Comparison of ENCODE assay signal across 20 cellular contexts in genomic region chr2:16862474-16862873, GRCh38.
"Had no signal": no experiment of that assay in that cellular context is flagged by ENCODE, and none has a peak within 500 bp of the region (broad histone marks: within the 10 kb centered on the region; RNA-seq: fewer than 3 reads in every experiment).

No MANE protein-coding gene starts in this region.

- H3K4me3 Mint-ChIP-seq: activated naive CD4-positive, alpha-beta T cell treated with anti-CD3 and anti-CD28 coated beads, Interleukin-2, amount 50 U/mL, for 24 hours; activated T-cell treated with anti-CD3 and anti-CD28 coated beads, Interleukin-2, amount 50 U/mL, for 72 hours; nephron progenitor cell; stimulated activated naive B cell treated with anti-CD40 and anti-IgM and Interleukin-4, amounts not matched to agents 10 μg/mL and 1 μg/mL and 100 μg/mL, for 72 hours had no signal

- H3K9me3 ChIP-seq: ascending aorta, breast epithelium, thoracic aorta had no signal

- H3K27me3 Mint-ChIP-seq: activated naive CD4-positive, alpha-beta T cell treated with anti-CD3 and anti-CD28 coated beads, Interleukin-2, amount 50 U/mL, for 24 hours had no signal

- H3K9me3 Mint-ChIP-seq: activated naive CD4-positive, alpha-beta T cell treated with anti-CD3 and anti-CD28 coated beads, Interleukin-2, amount 50 U/mL, for 24 hours had no signal

- ATAC-seq: stimulated activated naive B cell treated with anti-CD40 and anti-IgM and Interleukin-4, amounts not matched to agents 10 μg/mL and 1 μg/mL and 100 μg/mL, for 72 hours had no signal

- H3K4me1 Mint-ChIP-seq: activated naive CD4-positive, alpha-beta T cell treated with anti-CD3 and anti-CD28 coated beads, Interleukin-2, amount 50 U/mL, for 24 hours; nephron progenitor cell; stimulated activated naive B cell treated with anti-CD40 and anti-IgM and Interleukin-4, amounts not matched to agents 10 μg/mL and 1 μg/mL and 100 μg/mL, for 72 hours had no signal

- H3K4me3 ChIP-seq: ascending aorta, breast epithelium, coronary artery, lung, spleen, thoracic aorta had no signal

- H3K27ac Mint-ChIP-seq: activated naive CD4-positive, alpha-beta T cell treated with anti-CD3 and anti-CD28 coated beads, Interleukin-2, amount 50 U/mL, for 24 hours; activated T-cell treated with anti-CD3 and anti-CD28 coated beads, Interleukin-2, amount 50 U/mL, for 72 hours; nephron progenitor cell; stimulated activated naive B cell treated with anti-CD40 and anti-IgM and Interleukin-4, amounts not matched to agents 10 μg/mL and 1 μg/mL and 100 μg/mL, for 72 hours had no signal

- H3K4me1 ChIP-seq: ascending aorta, breast epithelium, spleen had no signal

- H3K36me3 ChIP-seq: ascending aorta, breast epithelium, spleen, thoracic aorta had no signal

- H3K27ac ChIP-seq: ascending aorta, breast epithelium, coronary artery, spleen, thoracic aorta, VCaP had no signal

- DNase-seq: activated CD4-positive, CD25-positive, alpha-beta regulatory T cell treated with anti-CD3 and anti-CD28 coated beads, Interleukin-2, amount 50 U/mL, for 72 hours; activated CD8-positive, alpha-beta memory T cell treated with anti-CD3 and anti-CD28 coated beads for 24 hours; activated effector memory CD4-positive, alpha-beta T cell treated with anti-CD3 and anti-CD28 coated beads, Interleukin-2, amount 50 U/mL, for 16 hours; activated T-cell treated with anti-CD3 and anti-CD28 coated beads, Interleukin-2, amount 50 U/mL, for 72 hours; erythroblast; foreskin melanocyte; glutamatergic neuron; hypothalamus; midbrain; nephron progenitor cell; nucleus accumbens; spleen; stimulated activated naive B cell treated with anti-CD40 and anti-IgM and Interleukin-4, amounts not matched to agents 10 μg/mL and 1 μg/mL and 100 μg/mL, for 72 hours had no signal

- H3K27me3 ChIP-seq: ascending aorta, breast epithelium had no signal

- H3K36me3 Mint-ChIP-seq: activated naive CD4-positive, alpha-beta T cell treated with anti-CD3 and anti-CD28 coated beads, Interleukin-2, amount 50 U/mL, for 24 hours; stimulated activated naive B cell treated with anti-CD40 and anti-IgM and Interleukin-4, amounts not matched to agents 10 μg/mL and 1 μg/mL and 100 μg/mL, for 72 hours had no signal
